Comparison of ENCODE assay signal across 33 cellular contexts in the genomic region with DNA sequence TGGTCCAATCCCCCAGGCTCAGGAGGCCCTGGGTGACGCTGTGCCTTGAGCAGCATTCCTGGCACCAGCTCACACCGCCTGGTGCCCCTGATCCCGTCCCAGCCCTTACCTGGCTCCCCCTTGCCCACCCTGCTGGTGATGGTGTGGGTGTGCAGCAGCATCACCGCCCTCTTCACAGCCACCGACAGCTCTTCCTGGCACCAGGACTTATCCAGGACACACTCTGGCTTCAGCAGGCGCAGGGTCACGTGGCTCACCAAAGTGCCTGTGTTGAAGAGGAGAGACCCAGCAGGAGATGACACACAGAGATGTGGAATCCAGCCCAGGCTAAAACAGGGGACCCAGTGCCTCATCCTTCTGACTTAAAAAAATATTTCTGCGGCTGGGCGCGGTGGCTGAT.
"Had no signal": no experiment of that assay in that cellular context is flagged by ENCODE, and none has a peak within 500 bp of the region (broad histone marks: within the 10 kb centered on the region; RNA-seq: fewer than 3 reads in every experiment).

No MANE protein-coding gene starts in this region.

- H3K27me3 ChIP-seq: body of pancreas had no signal

- FAIRE-seq: colon, TTC549 had no signal

- H3K4me1 ChIP-seq: body of pancreas had no signal

- H3K4me3 Mint-ChIP-seq: activated CD4-positive, alpha-beta memory T cell treated with anti-CD3 and anti-CD28 coated beads, Interleukin-2, amount 10 ng/mL, durations not matched to agents 7 days and 5 days; activated CD4-positive, alpha-beta T cell treated with anti-CD3 and anti-CD28 coated beads for 36 hours; activated naive CD4-positive, alpha-beta T cell treated with anti-CD3 and anti-CD28 coated beads, Interleukin-2, amount 50 U/mL, for 24 hours; activated T-cell treated with anti-CD3 and anti-CD28 coated beads, Interleukin-2, amount 50 U/mL, for 24 hours; activated T-helper 1 cell treated with anti-CD3 and anti-CD28 coated beads, Interleukin-12 subunit alpha, Interleukin-12 subunit beta, Interleukin-2, Interleukin-4 antibody, amounts not matched to agents 30 ng/mL and 10 ng/mL and 1 ng/mL, durations not matched to agents 14 hours and 24 hours and 36 hours; T-cell had no signal

- ATAC-seq: activated CD4-positive, alpha-beta T cell treated with anti-CD3 and anti-CD28 coated beads for 36 hours; body of pancreas; Panc1; Right ventricle myocardium inferior; T-cell had no signal

- H3K4me1 Mint-ChIP-seq: activated CD4-positive, alpha-beta T cell treated with anti-CD3 and anti-CD28 coated beads for 36 hours; activated naive CD4-positive, alpha-beta T cell treated with anti-CD3 and anti-CD28 coated beads, Interleukin-2, amount 50 U/mL, for 24 hours had no signal

- DNase-seq: activated CD4-positive, alpha-beta memory T cell treated with anti-CD3 and anti-CD28 coated beads, Interleukin-2, amount 10 ng/mL, durations not matched to agents 7 days and 5 days; activated CD4-positive, alpha-beta T cell treated with anti-CD3 and anti-CD28 coated beads for 36 hours; activated CD4-positive, alpha-beta T cell treated with anti-CD3 and anti-CD28 coated beads, Interleukin-2, amount 50 U/mL, for 1 hour; activated CD4-positive, CD25-positive, alpha-beta regulatory T cell; activated CD8-positive, alpha-beta memory T cell treated with anti-CD3 and anti-CD28 coated beads, Interleukin-2, amount 50 U/mL, for 48 hours; activated effector memory CD4-positive, alpha-beta T cell treated with Interleukin-2 at 50 U/mL for 16 hours; activated naive CD4-positive, alpha-beta T cell; activated T-cell treated with anti-CD3 and anti-CD28 coated beads, Interleukin-2, amount 50 U/mL, for 24 hours; aorta; central memory CD4-positive, alpha-beta T cell; Karpas-422; MM.1S; NCI-H1105 treated with DMSO at 0.1 percent for 48 hours; NCI-H1930; NCI-H2171; NCI-H2227 treated with DMSO at 0.1 percent for 48 hours; NCI-H446 treated with DMSO at 0.1 percent for 48 hours; NCI-H526; NCI-H82; NK-92 treated with Interleukin-12 subunit alpha and Interleukin-12 subunit beta, amount 100 ng/mL, for 24 hours; OCI-M1; RPMI8226; T-cell; T-helper 2 cell; T1000 had no signal

- H3K27me3 Mint-ChIP-seq: activated CD4-positive, alpha-beta memory T cell treated with anti-CD3 and anti-CD28 coated beads, Interleukin-2, amount 10 ng/mL, durations not matched to agents 7 days and 5 days; activated CD4-positive, alpha-beta T cell treated with anti-CD3 and anti-CD28 coated beads for 36 hours; activated naive CD4-positive, alpha-beta T cell treated with anti-CD3 and anti-CD28 coated beads, Interleukin-2, amount 50 U/mL, for 24 hours; activated T-cell treated with anti-CD3 and anti-CD28 coated beads, Interleukin-2, amount 50 U/mL, for 24 hours; T-cell had no signal

- H3K27ac Mint-ChIP-seq: activated CD4-positive, alpha-beta T cell treated with anti-CD3 and anti-CD28 coated beads for 36 hours; activated naive CD4-positive, alpha-beta T cell treated with anti-CD3 and anti-CD28 coated beads, Interleukin-2, amount 50 U/mL, for 24 hours; activated T-helper 1 cell treated with anti-CD3 and anti-CD28 coated beads, Interleukin-12 subunit alpha, Interleukin-12 subunit beta, Interleukin-2, Interleukin-4 antibody, amounts not matched to agents 30 ng/mL and 10 ng/mL and 1 ng/mL, durations not matched to agents 14 hours and 24 hours and 36 hours; T-cell had no signal

- H3K9me3 Mint-ChIP-seq: activated CD4-positive, alpha-beta memory T cell treated with anti-CD3 and anti-CD28 coated beads, Interleukin-2, amount 10 ng/mL, durations not matched to agents 7 days and 5 days; activated naive CD4-positive, alpha-beta T cell treated with anti-CD3 and anti-CD28 coated beads, Interleukin-2, amount 50 U/mL, for 24 hours; activated T-cell treated with anti-CD3 and anti-CD28 coated beads, Interleukin-2, amount 50 U/mL, for 24 hours; activated T-helper 1 cell treated with anti-CD3 and anti-CD28 coated beads, Interleukin-12 subunit alpha, Interleukin-12 subunit beta, Interleukin-2, Interleukin-4 antibody, amounts not matched to agents 30 ng/mL and 10 ng/mL and 1 ng/mL, durations not matched to agents 14 hours and 24 hours and 36 hours; T-cell had no signal

- H3K9me3 ChIP-seq: body of pancreas had no signal

- H3K4me3 ChIP-seq: body of pancreas, SK-N-MC had no signal

- H3K27ac ChIP-seq: body of pancreas, SK-N-MC had no signal
